ENCODE assay signal across 1 cellular context in the genomic region with DNA sequence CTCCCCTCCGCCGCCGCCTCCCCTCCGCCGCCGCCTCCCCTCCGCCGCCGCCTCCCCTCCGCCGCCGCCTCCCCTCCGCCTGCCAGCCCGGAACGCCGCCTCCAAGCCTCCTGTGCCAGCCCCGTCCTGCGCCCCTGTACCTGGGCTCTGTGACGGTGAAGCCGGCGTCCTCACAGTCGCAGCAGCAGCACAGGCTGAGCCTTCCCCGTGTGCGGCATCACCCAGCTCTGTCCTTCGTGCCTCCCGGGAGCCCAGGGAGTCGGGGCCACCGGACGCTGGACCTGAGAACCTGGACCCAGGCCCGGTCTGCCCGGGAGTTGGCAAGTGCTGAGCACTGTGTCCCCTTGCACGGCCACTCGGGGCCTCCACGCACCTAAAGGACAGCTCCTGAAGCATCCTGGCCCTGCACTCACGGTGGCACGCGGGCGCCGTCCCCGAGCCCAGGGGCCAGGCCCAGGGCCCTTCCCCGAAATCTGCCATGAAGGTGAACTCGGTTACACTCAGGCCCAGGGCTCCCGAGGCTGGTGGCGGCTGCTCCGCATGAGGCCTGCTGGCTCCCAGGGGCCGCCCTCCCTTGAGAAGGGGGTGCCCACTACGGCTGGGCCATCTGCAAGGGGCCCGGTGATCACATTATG.
TF ChIP-seq lines count a peak whose summit lies in the region.

No MANE protein-coding gene starts in this region.

TF ChIP-seq in HepG2, 621 proteins besides CTCF, POLR2A, EP300 and RAD21:
- no peak for TF ChIP-seq ZNF20 (CRISPR knock-in tag; IDR thresholded peaks at IDR 0.05)
- TF ChIP-seq ZNF3 (CRISPR knock-in tag; IDR thresholded peaks at IDR 0.05), result no peak
- TF ChIP-seq, protein P1, sequence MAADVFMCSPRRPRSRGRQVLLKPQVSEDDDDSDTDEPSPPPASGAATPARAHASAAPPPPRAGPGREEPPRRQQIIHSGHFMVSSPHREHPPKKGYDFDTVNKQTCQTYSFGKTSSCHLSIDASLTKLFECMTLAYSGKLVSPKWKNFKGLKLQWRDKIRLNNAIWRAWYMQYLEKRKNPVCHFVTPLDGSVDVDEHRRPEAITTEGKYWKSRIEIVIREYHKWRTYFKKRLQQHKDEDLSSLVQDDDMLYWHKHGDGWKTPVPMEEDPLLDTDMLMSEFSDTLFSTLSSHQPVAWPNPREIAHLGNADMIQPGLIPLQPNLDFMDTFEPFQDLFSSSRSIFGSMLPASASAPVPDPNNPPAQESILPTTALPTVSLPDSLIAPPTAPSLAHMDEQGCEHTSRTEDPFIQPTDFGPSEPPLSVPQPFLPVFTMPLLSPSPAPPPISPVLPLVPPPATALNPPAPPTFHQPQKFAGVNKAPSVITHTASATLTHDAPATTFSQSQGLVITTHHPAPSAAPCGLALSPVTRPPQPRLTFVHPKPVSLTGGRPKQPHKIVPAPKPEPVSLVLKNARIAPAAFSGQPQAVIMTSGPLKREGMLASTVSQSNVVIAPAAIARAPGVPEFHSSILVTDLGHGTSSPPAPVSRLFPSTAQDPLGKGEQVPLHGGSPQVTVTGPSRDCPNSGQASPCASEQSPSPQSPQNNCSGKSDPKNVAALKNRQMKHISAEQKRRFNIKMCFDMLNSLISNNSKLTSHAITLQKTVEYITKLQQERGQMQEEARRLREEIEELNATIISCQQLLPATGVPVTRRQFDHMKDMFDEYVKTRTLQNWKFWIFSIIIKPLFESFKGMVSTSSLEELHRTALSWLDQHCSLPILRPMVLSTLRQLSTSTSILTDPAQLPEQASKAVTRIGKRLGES (CRISPR knock-in tag; IDR thresholded peaks at IDR 0.05; ENCODE audit: borderline replicate concordance), result no peak
- TF ChIP-seq, protein P2, sequence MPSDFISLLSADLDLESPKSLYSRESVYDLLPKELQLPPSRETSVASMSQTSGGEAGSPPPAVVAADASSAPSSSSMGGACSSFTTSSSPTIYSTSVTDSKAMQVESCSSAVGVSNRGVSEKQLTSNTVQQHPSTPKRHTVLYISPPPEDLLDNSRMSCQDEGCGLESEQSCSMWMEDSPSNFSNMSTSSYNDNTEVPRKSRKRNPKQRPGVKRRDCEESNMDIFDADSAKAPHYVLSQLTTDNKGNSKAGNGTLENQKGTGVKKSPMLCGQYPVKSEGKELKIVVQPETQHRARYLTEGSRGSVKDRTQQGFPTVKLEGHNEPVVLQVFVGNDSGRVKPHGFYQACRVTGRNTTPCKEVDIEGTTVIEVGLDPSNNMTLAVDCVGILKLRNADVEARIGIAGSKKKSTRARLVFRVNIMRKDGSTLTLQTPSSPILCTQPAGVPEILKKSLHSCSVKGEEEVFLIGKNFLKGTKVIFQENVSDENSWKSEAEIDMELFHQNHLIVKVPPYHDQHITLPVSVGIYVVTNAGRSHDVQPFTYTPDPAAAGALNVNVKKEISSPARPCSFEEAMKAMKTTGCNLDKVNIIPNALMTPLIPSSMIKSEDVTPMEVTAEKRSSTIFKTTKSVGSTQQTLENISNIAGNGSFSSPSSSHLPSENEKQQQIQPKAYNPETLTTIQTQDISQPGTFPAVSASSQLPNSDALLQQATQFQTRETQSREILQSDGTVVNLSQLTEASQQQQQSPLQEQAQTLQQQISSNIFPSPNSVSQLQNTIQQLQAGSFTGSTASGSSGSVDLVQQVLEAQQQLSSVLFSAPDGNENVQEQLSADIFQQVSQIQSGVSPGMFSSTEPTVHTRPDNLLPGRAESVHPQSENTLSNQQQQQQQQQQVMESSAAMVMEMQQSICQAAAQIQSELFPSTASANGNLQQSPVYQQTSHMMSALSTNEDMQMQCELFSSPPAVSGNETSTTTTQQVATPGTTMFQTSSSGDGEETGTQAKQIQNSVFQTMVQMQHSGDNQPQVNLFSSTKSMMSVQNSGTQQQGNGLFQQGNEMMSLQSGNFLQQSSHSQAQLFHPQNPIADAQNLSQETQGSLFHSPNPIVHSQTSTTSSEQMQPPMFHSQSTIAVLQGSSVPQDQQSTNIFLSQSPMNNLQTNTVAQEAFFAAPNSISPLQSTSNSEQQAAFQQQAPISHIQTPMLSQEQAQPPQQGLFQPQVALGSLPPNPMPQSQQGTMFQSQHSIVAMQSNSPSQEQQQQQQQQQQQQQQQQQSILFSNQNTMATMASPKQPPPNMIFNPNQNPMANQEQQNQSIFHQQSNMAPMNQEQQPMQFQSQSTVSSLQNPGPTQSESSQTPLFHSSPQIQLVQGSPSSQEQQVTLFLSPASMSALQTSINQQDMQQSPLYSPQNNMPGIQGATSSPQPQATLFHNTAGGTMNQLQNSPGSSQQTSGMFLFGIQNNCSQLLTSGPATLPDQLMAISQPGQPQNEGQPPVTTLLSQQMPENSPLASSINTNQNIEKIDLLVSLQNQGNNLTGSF (CRISPR knock-in tag; IDR thresholded peaks at IDR 0.05), result no peak
- no peak for TF ChIP-seq NFKB2 (CRISPR knock-in tag; IDR thresholded peaks at IDR 0.05; ENCODE audit: borderline replicate concordance)
- TF ChIP-seq, protein P3, sequence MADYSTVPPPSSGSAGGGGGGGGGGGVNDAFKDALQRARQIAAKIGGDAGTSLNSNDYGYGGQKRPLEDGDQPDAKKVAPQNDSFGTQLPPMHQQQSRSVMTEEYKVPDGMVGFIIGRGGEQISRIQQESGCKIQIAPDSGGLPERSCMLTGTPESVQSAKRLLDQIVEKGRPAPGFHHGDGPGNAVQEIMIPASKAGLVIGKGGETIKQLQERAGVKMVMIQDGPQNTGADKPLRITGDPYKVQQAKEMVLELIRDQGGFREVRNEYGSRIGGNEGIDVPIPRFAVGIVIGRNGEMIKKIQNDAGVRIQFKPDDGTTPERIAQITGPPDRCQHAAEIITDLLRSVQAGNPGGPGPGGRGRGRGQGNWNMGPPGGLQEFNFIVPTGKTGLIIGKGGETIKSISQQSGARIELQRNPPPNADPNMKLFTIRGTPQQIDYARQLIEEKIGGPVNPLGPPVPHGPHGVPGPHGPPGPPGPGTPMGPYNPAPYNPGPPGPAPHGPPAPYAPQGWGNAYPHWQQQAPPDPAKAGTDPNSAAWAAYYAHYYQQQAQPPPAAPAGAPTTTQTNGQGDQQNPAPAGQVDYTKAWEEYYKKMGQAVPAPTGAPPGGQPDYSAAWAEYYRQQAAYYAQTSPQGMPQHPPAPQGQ (CRISPR knock-in tag; IDR thresholded peaks at IDR 0.05; ENCODE audit: borderline replicate concordance), result no peak
- TF ChIP-seq NCOA1 (CRISPR knock-in tag; IDR thresholded peaks at IDR 0.05), result no peak
- TF ChIP-seq, protein P4, sequence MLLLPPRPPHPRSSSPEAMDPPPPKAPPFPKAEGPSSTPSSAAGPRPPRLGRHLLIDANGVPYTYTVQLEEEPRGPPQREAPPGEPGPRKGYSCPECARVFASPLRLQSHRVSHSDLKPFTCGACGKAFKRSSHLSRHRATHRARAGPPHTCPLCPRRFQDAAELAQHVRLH (CRISPR knock-in tag; IDR thresholded peaks at IDR 0.05; ENCODE audit: borderline replicate concordance, low read depth), result no peak
- no peak for TF ChIP-seq GLI4 (CRISPR knock-in tag; IDR thresholded peaks at IDR 0.05; ENCODE audit: borderline replicate concordance)
- TF ChIP-seq ZNF549 (CRISPR knock-in tag; IDR thresholded peaks at IDR 0.05), result no peak
TF ChIP-seq in HepG2: peak in this region for 0.
